ENCODE assay signal across 23 cellular contexts in genomic region chr5:149600932-149601331, GRCh38. TPM values are rescaled to one million over a fixed set of nuclear protein-coding genes. Genes with fewer than 3 reads are reported as not detected.
"Had no signal": no experiment of that assay in that cellular context is flagged by ENCODE, and none has a peak within 500 bp of the region (broad histone marks: within the 10 kb centered on the region; RNA-seq: fewer than 3 reads in every experiment).

No MANE protein-coding gene starts in this region.

- H3K27ac ChIP-seq: colonic mucosa, esophagus muscularis mucosa, foreskin keratinocyte, gastroesophageal sphincter, heart left ventricle, hepatocyte, neutrophil, pancreas, right lobe of liver, thyroid gland had no signal

- H3K4me3 ChIP-seq: colonic mucosa, esophagus muscularis mucosa, gastroesophageal sphincter, heart left ventricle, hepatocyte, lung, pancreas, right lobe of liver, thyroid gland had no signal

- H3K9me3 ChIP-seq: colonic mucosa, esophagus muscularis mucosa, gastroesophageal sphincter, heart left ventricle, neutrophil, pancreas, right lobe of liver, thyroid gland had no signal

- H2AFZ ChIP-seq: hepatocyte had no signal

- H3K4me2 ChIP-seq: hepatocyte had no signal

- H3K36me3 ChIP-seq: colonic mucosa, neutrophil, right lobe of liver, thyroid gland had no signal

- DNase-seq: colonic mucosa; effector CD8-positive, alpha-beta T cell; endodermal cell; foreskin keratinocyte; heart left ventricle; kidney; naive B cell; pancreas; right lobe of liver; small intestine; stimulated activated CD4-positive, alpha-beta T cell treated with anti-CD3 and anti-CD28 coated beads, Interleukin-15, amount 100 ng/mL, for 24 hours; stimulated activated CD4-positive, alpha-beta T cell treated with anti-CD3 and anti-CD28 coated beads, Interleukin-2, amount 100 ng/mL, for 48 hours; stimulated activated naive CD4-positive, alpha-beta T cell; stimulated activated naive CD8-positive, alpha-beta T cell treated with anti-CD3 and anti-CD28 coated beads, Interleukin-15, amount 100 ng/mL, for 72 hours; thyroid gland had no signal

- H3K79me2 ChIP-seq: hepatocyte had no signal

- ATAC-seq: foreskin keratinocyte; gastroesophageal sphincter; heart left ventricle; left lobe of liver; natural killer cell treated with Interleukin-12 subunit alpha and Interleukin-12 subunit beta and Interleukin-15 and Interleukin-18, amount 100 ng/mL, for 72 hours; pancreas; right lobe of liver; stimulated activated naive CD8-positive, alpha-beta T cell treated with anti-CD3 and anti-CD28 coated beads, Interleukin-15, amount 100 ng/mL, for 72 hours had no signal

- H3K27me3 ChIP-seq: colonic mucosa, esophagus muscularis mucosa, foreskin keratinocyte, gastroesophageal sphincter, heart left ventricle, hepatocyte, neutrophil, pancreas, right lobe of liver, thyroid gland had no signal

- H3K4me1 ChIP-seq: pancreas had no signal

RNA-seq across cellular contexts. Expression of gene ARHGEF37, which starts 19.6 kb away (rescaled TPM):
- total RNA-seq: mononuclear cell had no signal
